9 cellular contexts compared by ENCODE assay signal in genomic region chr16:12747261-12747660, GRCh38. TPM values are rescaled to one million over a fixed set of nuclear protein-coding genes. Genes with fewer than 3 reads are reported as not detected.
"Had no signal": no experiment of that assay in that cellular context is flagged by ENCODE, and none has a peak within 500 bp of the region (broad histone marks: within the 10 kb centered on the region; RNA-seq: fewer than 3 reads in every experiment).

No MANE protein-coding gene starts in this region.

- ATAC-seq: HepG2, K562 had no signal

- H3K27ac Mint-ChIP-seq: IgD-negative memory B cell had no signal

- H3K27me3 Mint-ChIP-seq: IgD-negative memory B cell had no signal

- H3K4me3 ChIP-seq: K562 had no signal

- FAIRE-seq: HepG2, HTR-8/SVneo, K562 had no signal

- DNase-seq: IMR-90, KBM-7, KG1 had no signal

- H3K27ac ChIP-seq: HL-60 had no signal

RNA-seq across cellular contexts. Expression of gene CPPED1, which starts 56.4 kb away (rescaled TPM):
- total RNA-seq: HT-29 had no signal
